35 cellular contexts compared by ENCODE assay signal in the genomic region with DNA sequence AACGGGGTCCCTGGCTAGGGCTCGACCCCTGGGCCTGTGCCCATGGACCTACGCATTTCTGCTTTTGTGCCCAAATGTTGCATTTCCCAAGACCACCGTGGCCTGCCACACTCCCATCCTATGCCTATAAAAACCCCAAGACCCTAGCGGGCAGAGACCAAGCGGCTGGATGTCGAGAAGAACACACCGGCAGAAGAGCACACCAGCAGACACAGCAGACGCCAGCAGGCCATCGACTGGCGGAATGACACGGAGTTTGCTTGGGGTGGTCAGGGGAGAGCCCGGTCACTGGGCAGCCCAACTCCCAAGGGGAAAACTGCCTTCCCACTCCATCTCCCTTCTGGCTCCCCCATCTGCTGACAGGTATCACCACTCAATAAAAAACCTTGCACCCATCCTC. TPM values are rescaled to one million over a fixed set of nuclear protein-coding genes. Genes with fewer than 3 reads are reported as not detected.
DNase-seq lines count a peak whose midpoint lies in the region; ATAC-seq and TF ChIP-seq lines count a peak whose summit lies in the region.
"Had no signal": no experiment of that assay in that cellular context is flagged by ENCODE, and none has a peak within 500 bp of the region (broad histone marks: within the 10 kb centered on the region; RNA-seq: fewer than 3 reads in every experiment).

No MANE protein-coding gene starts in this region.

- H2BK5ac ChIP-seq in IMR-90 (ENCODE audit: low read depth, low read length, poor library complexity, severe bottlenecking) = no peak overlapping the region

- no peak overlapping the region for H3K4ac ChIP-seq in IMR-90 (ENCODE audit: low read depth, low read length)

- H2AK9ac ChIP-seq in IMR-90 (replicated peaks; ENCODE audit: low read depth, low read length, poor library complexity) = no peak overlapping the region

- H2BK120ac ChIP-seq in IMR-90 (ENCODE audit: low read depth, low read length) = no peak overlapping the region

- no peak overlapping the region for H3K27ac ChIP-seq in IMR-90 (ENCODE audit: insufficient read depth, low read length)
- H3K27ac ChIP-seq: 22Rv1; A549; BLaER1; BLaER1 treated with 17β-estradiol and CSF1 and Interleukin-3, amounts not matched to agents 10 nM and 100 nM; C4-2B had no signal

- TF ChIP-seq RAD21 in IMR-90 (IDR thresholded peaks at IDR 0.05; ENCODE audit: low read length) = no peak

- intact Hi-C loops in IMR-90 (cut with micrococcal nuclease) = no loop called here

- H3K14ac ChIP-seq in IMR-90 (replicated peaks; ENCODE audit: low read depth, low read length) = no peak overlapping the region

- CTCF ChIA-PET in activated CD8-positive, alpha-beta memory T cell treated with anti-CD3 and anti-CD28 coated beads, Interleukin-2, amount 10 ng/mL, durations not matched to agents 7 days and 5 days (lab: Charles Lee) = no interaction called here
- CTCF ChIA-PET in IMR-90 (lab: Yijun Ruan, JAX) = interaction anchor here (0.5 kb wide), 1 partner anchor 65 kb away, joined by 3 read pairs; no protein-coding TSS in a partner anchor

- H3K4me3 ChIP-seq in IMR-90 (ENCODE audit: insufficient read depth, low read depth, low read length) = no peak overlapping the region
- H3K4me3 ChIP-seq: A549; BLaER1; BLaER1 treated with 17β-estradiol and CSF1 and Interleukin-3, amounts not matched to agents 10 nM and 100 nM had no signal

- H3K27me3 Mint-ChIP-seq in activated CD8-positive, alpha-beta memory T cell treated with anti-CD3 and anti-CD28 coated beads, Interleukin-2, amount 10 ng/mL, durations not matched to agents 7 days and 5 days = peaks cover 15% of the 10 kb centered on the region
- H3K27me3 Mint-ChIP-seq in type B pancreatic cell = peaks cover 16% of the 10 kb centered on the region
- H3K27me3 Mint-ChIP-seq: B cell; CD4-positive, alpha-beta T cell had no signal

- H3K18ac ChIP-seq in IMR-90 (ENCODE audit: low read depth, low read length) = no peak overlapping the region

- H3K27ac Mint-ChIP-seq in activated CD8-positive, alpha-beta memory T cell treated with anti-CD3 and anti-CD28 coated beads, Interleukin-2, amount 10 ng/mL, durations not matched to agents 7 days and 5 days = no peak overlapping the region
- H3K27ac Mint-ChIP-seq in type B pancreatic cell = no peak overlapping the region
- H3K27ac Mint-ChIP-seq: B cell; CD14-positive monocyte; CD4-positive, alpha-beta T cell; CD4-positive, CD25-positive, alpha-beta regulatory T cell; CD8-positive, alpha-beta memory T cell; CD8-positive, alpha-beta T cell had no signal

- H4K20me1 ChIP-seq in IMR-90 (ENCODE audit: insufficient read depth, low read length) = no peaks in the 10 kb centered on the region
- H4K20me1 ChIP-seq: BLaER1; BLaER1 treated with 17β-estradiol and CSF1 and Interleukin-3, amounts not matched to agents 10 nM and 100 nM had no signal

- no peaks in the 10 kb centered on the region for H3K9me1 ChIP-seq in IMR-90 (ENCODE audit: insufficient read depth, low read length)

- peaks cover 37% of the 10 kb centered on the region for H3K27me3 ChIP-seq in IMR-90 (ENCODE audit: control insufficient read depth, insufficient read depth, low read length)
- H3K27me3 ChIP-seq: BLaER1; BLaER1 treated with 17β-estradiol and CSF1 and Interleukin-3, amounts not matched to agents 10 nM and 100 nM had no signal

- no peaks in the 10 kb centered on the region for H3K9me3 Mint-ChIP-seq in activated CD8-positive, alpha-beta memory T cell treated with anti-CD3 and anti-CD28 coated beads, Interleukin-2, amount 10 ng/mL, durations not matched to agents 7 days and 5 days (ENCODE audit: low read depth)
- no peaks in the 10 kb centered on the region for H3K9me3 Mint-ChIP-seq in type B pancreatic cell
- H3K9me3 Mint-ChIP-seq: CD14-positive monocyte; CD4-positive, alpha-beta memory T cell; CD4-positive, alpha-beta T cell; CD4-positive, CD25-positive, alpha-beta regulatory T cell; CD8-positive, alpha-beta memory T cell; CD8-positive, alpha-beta T cell had no signal

- H2BK20ac ChIP-seq in IMR-90 (ENCODE audit: low read depth, low read length) = no peak overlapping the region

- no peak overlapping the region for H3K23ac ChIP-seq in IMR-90 (ENCODE audit: low read depth, low read length)

- H3K9ac ChIP-seq in IMR-90 (ENCODE audit: low read depth, low read length) = no peak overlapping the region
- H3K9ac ChIP-seq: BLaER1; BLaER1 treated with 17β-estradiol and CSF1 and Interleukin-3, amounts not matched to agents 10 nM and 100 nM had no signal

- no peak overlapping the region for H2AK5ac ChIP-seq in IMR-90 (ENCODE audit: low read depth, low read length)

- H3K4me1 ChIP-seq in IMR-90 (ENCODE audit: control insufficient read depth, insufficient read depth, low read length) = no peaks in the 10 kb centered on the region
- H3K4me1 ChIP-seq: A549; BE2C; BLaER1; BLaER1 treated with 17β-estradiol and CSF1 and Interleukin-3, amounts not matched to agents 10 nM and 100 nM; Caco-2 had no signal

- no peak for ATAC-seq in activated CD8-positive, alpha-beta memory T cell treated with anti-CD3 and anti-CD28 coated beads, Interleukin-2, amount 10 ng/mL, durations not matched to agents 7 days and 5 days
- no peak for ATAC-seq in IMR-90 (ENCODE audit: low read depth)
- ATAC-seq in HG03159 (IDR thresholded peaks at IDR 0.05; ENCODE audit: unreplicated experiment) = no peak
- ATAC-seq: A549; CD8-positive, alpha-beta T cell had no signal

- H3K9me3 ChIP-seq in IMR-90 (ENCODE audit: control insufficient read depth, insufficient read depth, low read length) = no peaks in the 10 kb centered on the region
- H3K9me3 ChIP-seq: A549; BE2C; BLaER1; BLaER1 treated with 17β-estradiol and CSF1 and Interleukin-3, amounts not matched to agents 10 nM and 100 nM; Caco-2 had no signal

- H2BK15ac ChIP-seq in IMR-90 (ENCODE audit: low read depth, low read length) = no peak overlapping the region

- WGBS in IMR-90 (ENCODE audit: extremely low coverage in 2 of 2, insufficient read length in 1 of 2), 2 experiments = no CpG with 5 or more reads among the region's 13 CpGs

- TF ChIP-seq CTCF in IMR-90 (conservative IDR thresholded peaks at IDR 0.05; ENCODE audit: low read depth, low read length) (no peak), type B pancreatic cell (conservative IDR thresholded peaks at IDR 0.05) (no peak)

- no peak overlapping the region for H4K5ac ChIP-seq in IMR-90 (ENCODE audit: low read depth, low read length)

- H3K4me1 Mint-ChIP-seq in activated CD8-positive, alpha-beta memory T cell treated with anti-CD3 and anti-CD28 coated beads, Interleukin-2, amount 10 ng/mL, durations not matched to agents 7 days and 5 days = peaks cover 18% of the 10 kb centered on the region
- H3K4me1 Mint-ChIP-seq in type B pancreatic cell (ENCODE audit: unreplicated experiment) = no peaks in the 10 kb centered on the region
- H3K4me1 Mint-ChIP-seq: B cell, CD14-positive monocyte had no signal

- no peak overlapping the region for H3K56ac ChIP-seq in IMR-90 (ENCODE audit: extremely low read depth, insufficient read depth, low read length)

- no peaks in the 10 kb centered on the region for H3K36me3 ChIP-seq in IMR-90 (ENCODE audit: control insufficient read depth, insufficient read depth, low read length)
- H3K36me3 ChIP-seq: BE2C had no signal

- H4K8ac ChIP-seq in IMR-90 (ENCODE audit: low read depth in 2 of 2, low read length in 2 of 2) = no peak overlapping the region

- peak overlapping the region; percentile 21 for H2AFZ ChIP-seq in IMR-90 (replicated peaks; ENCODE audit: low read length, poor library complexity)

- peak; percentile 28 for DNase-seq in activated CD8-positive, alpha-beta memory T cell treated with anti-CD3 and anti-CD28 coated beads for 24 hours
- DNase-seq in activated CD8-positive, alpha-beta memory T cell treated with anti-CD3 and anti-CD28 coated beads, Interleukin-2, amount 10 ng/mL, durations not matched to agents 7 days and 5 days = no peak
- DNase-seq in IMR-90 (no peak), type B pancreatic cell (ENCODE audit: extremely low spot score, unreplicated experiment) (peak; percentile 42), germinal center (ENCODE audit: low spot score) (no peak)
- DNase-seq: 8988T; ACHN; AML-193; BE2C; C1 segment of cervical spinal cord; Caco-2; Calu3; CD4-positive, alpha-beta memory T cell; CD4-positive, alpha-beta T cell; CD4-positive, CD25-positive, alpha-beta regulatory T cell; CD8-positive, alpha-beta memory T cell; CD8-positive, alpha-beta T cell; COR-L47; DMS 273 treated with DMSO at 0.1 percent for 48 hours; DMS153; DMS53; DMS79; DMS79 treated with DMSO at 0.1 percent for 48 hours; DND-41; EL had no signal

- dilution Hi-C loops in IMR-90 (cut with HindIII; ENCODE audit: low sequenced_read_pairs, unreplicated experiment) = no loop called here

- in situ Hi-C loops in IMR-90 (cut with MboI; ENCODE audit: low sequenced_read_pairs) = no loop called here

- H3K4me3 Mint-ChIP-seq in activated CD8-positive, alpha-beta memory T cell treated with anti-CD3 and anti-CD28 coated beads, Interleukin-2, amount 10 ng/mL, durations not matched to agents 7 days and 5 days = no peak overlapping the region
- no peak overlapping the region for H3K4me3 Mint-ChIP-seq in type B pancreatic cell
- H3K4me3 Mint-ChIP-seq: B cell; CD14-positive monocyte; CD4-positive, alpha-beta memory T cell; CD4-positive, alpha-beta T cell; CD8-positive, alpha-beta memory T cell; CD8-positive, alpha-beta T cell had no signal

- no peaks in the 10 kb centered on the region for H3K79me1 ChIP-seq in IMR-90 (ENCODE audit: low read depth in 1 of 2, low read length in 2 of 2)

- POLR2A ChIA-PET in IMR-90 (lab: Charles Lee; ENCODE audit: unreplicated experiment) = no interaction called here

- H4K91ac ChIP-seq in IMR-90 (ENCODE audit: insufficient read depth, low read depth, low read length) = no peak overlapping the region

- H3K4me2 ChIP-seq in IMR-90 (ENCODE audit: low read depth, low read length) = no peak overlapping the region
- H3K4me2 ChIP-seq: A549; BLaER1; BLaER1 treated with 17β-estradiol and CSF1 and Interleukin-3, amounts not matched to agents 10 nM and 100 nM had no signal

- TF ChIP-seq POLR2A in IMR-90 (IDR thresholded peaks at IDR 0.05; ENCODE audit: low read depth, low read length) = no peak

- no TSS peak for BruUV-seq in IMR-90 (replicated peaks; lab: Mats Ljungman, UMichigan)

- H3K36me3 Mint-ChIP-seq in activated CD8-positive, alpha-beta memory T cell treated with anti-CD3 and anti-CD28 coated beads, Interleukin-2, amount 10 ng/mL, durations not matched to agents 7 days and 5 days = no peaks in the 10 kb centered on the region
- no peaks in the 10 kb centered on the region for H3K36me3 Mint-ChIP-seq in type B pancreatic cell
- H3K36me3 Mint-ChIP-seq: CD14-positive monocyte; CD8-positive, alpha-beta T cell had no signal

RNA-seq across cellular contexts. Expression of a gene that starts 4.4 kb away (rescaled TPM):
- not detected for total RNA-seq in activated CD8-positive, alpha-beta memory T cell treated with anti-CD3 and anti-CD28 coated beads, Interleukin-2, amount 10 ng/mL, durations not matched to agents 7 days and 5 days
- total RNA-seq in IMR-90 (2012; rRNA removed) (not detected in 2 replicates), type B pancreatic cell (ENCODE audit: low replicate concordance) (0.93 and 1.2 TPM in 2 replicates)
- 0.09 TPM in 1 of 2 replicates, not detected in the other for polyA plus RNA-seq in IMR-90 (2012; rRNA removed)
- polyA plus RNA-seq in IMR-90 (2012; cell fraction: cytosol; rRNA removed) = not detected in 2 replicates
- 0.03 and 0.09 TPM in 2 replicates for polyA plus RNA-seq in IMR-90 (2012; cell fraction: nucleus; rRNA removed; ENCODE audit: low replicate concordance)
- total RNA-seq: A172; Caco-2; Calu3; CD8-positive, alpha-beta memory T cell; CD8-positive, alpha-beta T cell had no signal
- polyA plus RNA-seq: BJ had no signal

RNA-seq across cellular contexts. Expression of a gene that starts 31.2 kb away (rescaled TPM):
- 10 to 100 TPM; 40.1 to 40.4 TPM for total RNA-seq in activated CD8-positive, alpha-beta memory T cell treated with anti-CD3 and anti-CD28 coated beads, Interleukin-2, amount 10 ng/mL, durations not matched to agents 7 days and 5 days
- total RNA-seq in IMR-90 (2012; rRNA removed) (8.1 and 16.1 TPM in 2 replicates), type B pancreatic cell (ENCODE audit: low replicate concordance) (41.1 and 43.8 TPM in 2 replicates)
- polyA plus RNA-seq in IMR-90 (2012; rRNA removed) = 25.7 and 28.1 TPM in 2 replicates
- polyA plus RNA-seq in IMR-90 (2012; cell fraction: cytosol; rRNA removed) = 18.2 and 22.3 TPM in 2 replicates
- polyA plus RNA-seq in IMR-90 (2012; cell fraction: nucleus; rRNA removed; ENCODE audit: low replicate concordance) = 17.4 and 29.5 TPM in 2 replicates

Comparison
In these comparisons a context has a peak if more than half of its experiments do, and no peak if none do; other contexts are left out.
1. DNase-seq: peak in activated CD8-positive, alpha-beta memory T cell treated with anti-CD3 and anti-CD28 coated beads for 24 hours (single experiment) and type B pancreatic cell (single experiment); none in activated CD8-positive, alpha-beta memory T cell treated with anti-CD3 and anti-CD28 coated beads, Interleukin-2, amount 10 ng/mL, durations not matched to agents 7 days and 5 days (single experiment), IMR-90 (single experiment) and germinal center (single experiment).